ENCODE assay signal across 8 cellular contexts in genomic region chr4:2468464-2469191, GRCh38. TPM values are rescaled to one million over a fixed set of nuclear protein-coding genes. Genes with fewer than 3 reads are reported as not detected.
DNase-seq lines count a peak whose midpoint lies in the region; TF ChIP-seq lines count a peak whose summit lies in the region.

A gene with protein sequence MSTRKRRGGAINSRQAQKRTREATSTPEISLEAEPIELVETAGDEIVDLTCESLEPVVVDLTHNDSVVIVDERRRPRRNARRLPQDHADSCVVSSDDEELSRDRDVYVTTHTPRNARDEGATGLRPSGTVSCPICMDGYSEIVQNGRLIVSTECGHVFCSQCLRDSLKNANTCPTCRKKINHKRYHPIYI (plus strand): TSS chr4:2469106. CDS start chr4:2490494, 21,388 bp downstream.

- H3K27me3 Mint-ChIP-seq in H9 (ENCODE audit: low read depth) = peaks cover 9% of the 10 kb centered on the region

- H4K8ac ChIP-seq in H9 (replicated peaks; ENCODE audit: insufficient read length, low read depth, low read length) = no peak within 1 kb of the TSS

- H3K9me2 ChIP-seq in neural cell (ENCODE audit: insufficient read depth, low read length) = no peaks in the 10 kb centered on the region

- H3K4me2 ChIP-seq in H9 (ENCODE audit: insufficient read depth, insufficient read length, low read length) = peak within 1 kb of the TSS; percentile 99
- H3K4me2 ChIP-seq in neural cell (ENCODE audit: low read length) = peak within 1 kb of the TSS; percentile 97

- no peaks in the 10 kb centered on the region for H3K9me3 Mint-ChIP-seq in H9

- peak within 1 kb of the TSS; percentile 95 to 98 for H3K4me3 Mint-ChIP-seq in H9

- H3K9ac ChIP-seq in H9 (ENCODE audit: extremely low read depth, insufficient read length, low read length) (peak within 1 kb of the TSS; percentile 97), neural cell (ENCODE audit: low read length) (peak within 1 kb of the TSS; percentile 96)

- H3K9me3 ChIP-seq in H9 (ENCODE audit: control insufficient read depth, low read depth, low read length) (no peaks in the 10 kb centered on the region), MG63 (peaks cover 3% of the 10 kb centered on the region; the same call in 1 of the 2 replicates), neural cell (ENCODE audit: low read length) (no peaks in the 10 kb centered on the region), stomach (no peaks in the 10 kb centered on the region)

- peaks cover 34 to 43% (median 42%) of the 10 kb centered on the region in 3 experiments for H3K36me3 Mint-ChIP-seq in H9 (ENCODE audit: insufficient read depth in 1 of 3, low read depth in 3 of 3)

- H3K18ac ChIP-seq in H9 (ENCODE audit: insufficient read length, low read depth, low read length) = peak within 1 kb of the TSS; percentile 82

- no peaks in the 10 kb centered on the region for H3K27me3 ChIP-seq in H9 (ENCODE audit: insufficient read depth, low read length)
- no peaks in the 10 kb centered on the region for H3K27me3 ChIP-seq in MG63
- H3K27me3 ChIP-seq in neural cell (ENCODE audit: insufficient read depth, low read depth, low read length) = no peaks in the 10 kb centered on the region
- no peaks in the 10 kb centered on the region for H3K27me3 ChIP-seq in stomach

- peak within 1 kb of the TSS; percentile 4 for H2BK5ac ChIP-seq in H9 (ENCODE audit: insufficient read length, low read length)

- peak within 1 kb of the TSS; percentile 100 for H2BK15ac ChIP-seq in H9 (ENCODE audit: low read depth, low read length)

- TF ChIP-seq CTCF in H9 (conservative IDR thresholded peaks at IDR 0.05) (no peak), neural cell (IDR thresholded peaks at IDR 0.05; ENCODE audit: poor library complexity, severe bottlenecking) (no peak), stomach (IDR thresholded peaks at IDR 0.05) (no peak)

- no peak within 1 kb of the TSS; the same call in 1 of the 2 replicates for H3K4ac ChIP-seq in H9 (ENCODE audit: low read depth, low read length)

- H3K79me2 ChIP-seq in H9 (ENCODE audit: insufficient read depth, low read length) (peaks cover 43% of the 10 kb centered on the region), neural cell (replicated peaks; ENCODE audit: insufficient read depth, low read length) (peaks cover 49% of the 10 kb centered on the region)

- no peak for TF ChIP-seq POLR2A in stomach (IDR thresholded peaks at IDR 0.05)

- TF ChIP-seq RAD21 in neural cell (conservative IDR thresholded peaks at IDR 0.05) = no peak

- no CpG with 5 or more reads among the region's 73 CpGs for WGBS in H9 (ENCODE audit: extremely low coverage, insufficient read length, low lambda C conversion rate)
- 0 to 1% (median 0%) methylated on average over 39 to 73 of the region's 73 CpGs for WGBS in stomach, 5 donors

- peaks cover 3% of the 10 kb centered on the region for H3K79me1 ChIP-seq in H9 (ENCODE audit: insufficient read depth, low read depth, low read length, poor library complexity, severe bottlenecking)

- peak within 1 kb of the TSS; percentile 88 for H3K4me3 ChIP-seq in MG63
- H3K4me3 ChIP-seq in neural cell (ENCODE audit: low read length) = peak within 1 kb of the TSS; percentile 100
- H3K4me3 ChIP-seq in stomach = peak within 1 kb of the TSS; percentile 64 to 98 (median 92)

- no peak within 1 kb of the TSS for H2BK120ac ChIP-seq in H9 (ENCODE audit: low read depth, low read length, poor library complexity, severe bottlenecking)

- H3F3A ChIP-seq in neural cell (ENCODE audit: insufficient read depth, low read length, poor library complexity, severe bottlenecking) = no peaks in the 10 kb centered on the region

- H2AFZ ChIP-seq in H9 (ENCODE audit: low read length) = no peak within 1 kb of the TSS
- H2AFZ ChIP-seq in neural cell (ENCODE audit: low read depth, low read length) = peak within 1 kb of the TSS; percentile 69

- H3K27ac Mint-ChIP-seq in H9 = peak within 1 kb of the TSS; percentile 89 to 99 (median 99)

- peak within 1 kb of the TSS; percentile 2 for H4K5ac ChIP-seq in H9 (ENCODE audit: insufficient read length, low read depth, low read length)

- H3K14ac ChIP-seq in H9 (ENCODE audit: insufficient read depth, low read length) = peak within 1 kb of the TSS; percentile 77

- H3K36me3 ChIP-seq in MG63 (peaks cover 36% of the 10 kb centered on the region), neural cell (ENCODE audit: insufficient read depth, low read length) (no peaks in the 10 kb centered on the region), stomach (peaks cover 0 to 28% (median 26%) of the 10 kb centered on the region in 4 donors)

- H3K4me1 Mint-ChIP-seq in H9 = peaks cover 27 to 28% of the 10 kb centered on the region in 2 experiments

- no peak within 1 kb of the TSS for H3K23ac ChIP-seq in H9 (ENCODE audit: insufficient read length, low read depth, low read length)

- H2BK12ac ChIP-seq in H9 (ENCODE audit: insufficient read length, low read depth, low read length) = no peak within 1 kb of the TSS

- DNase-seq in ELR (ENCODE audit: low read depth) = peak; percentile 97
- peak; percentile 96 for DNase-seq in H9
- peak; percentile 92 for DNase-seq in MG63
- peak; percentile 81 for DNase-seq in SHP77 treated with DMSO at 0.1 percent for 48 hours (lab: John Stamatoyannopoulos, UW)
- DNase-seq in activated effector memory CD4-positive, alpha-beta T cell treated with anti-CD3 and anti-CD28 coated beads, Interleukin-2, amount 50 U/mL, for 16 hours = peak; percentile 98
- peak; percentile 89 for DNase-seq in fibroblast of the conjunctiva (ENCODE audit: low read depth)
- DNase-seq in stomach = peak; percentile 97

- TF ChIP-seq EP300 in neural cell (conservative IDR thresholded peaks at IDR 0.05; ENCODE audit: poor library complexity, severe bottlenecking) = no peak
- TF ChIP-seq EP300 in stomach (IDR thresholded peaks at IDR 0.05) = no peak

- peaks cover 15% of the 10 kb centered on the region for H3K23me2 ChIP-seq in H9 (ENCODE audit: insufficient read length, low read depth, low read length, poor library complexity, severe bottlenecking)

- no peak within 1 kb of the TSS for H3T11ph ChIP-seq in H9 (ENCODE audit: low read length)

- H3K27ac ChIP-seq in H9 (ENCODE audit: insufficient read length, low read depth, low read length) (no peak within 1 kb of the TSS), neural cell (ENCODE audit: low read length) (peak within 1 kb of the TSS; percentile 90), stomach (peak within 1 kb of the TSS; percentile 93 to 98 (median 96))

- no peak within 1 kb of the TSS for H2AK5ac ChIP-seq in H9 (ENCODE audit: insufficient read length, low read length)

- H3K4me1 ChIP-seq in H9 (ENCODE audit: insufficient read depth, low read length) (peaks cover 2% of the 10 kb centered on the region; the same call in 1 of the 2 replicates), stomach (peaks cover 27 to 56% (median 40%) of the 10 kb centered on the region in 4 donors)

- no peak within 1 kb of the TSS for H4K91ac ChIP-seq in H9 (ENCODE audit: insufficient read length, low read depth, low read length)

- H2BK20ac ChIP-seq in H9 (ENCODE audit: low read depth, low read length, poor library complexity, severe bottlenecking) = no peak within 1 kb of the TSS

- no peak within 1 kb of the TSS for H3K56ac ChIP-seq in H9 (ENCODE audit: insufficient read length, low read depth, low read length)

- H4K20me1 ChIP-seq in H9 (ENCODE audit: control insufficient read depth, insufficient read depth, insufficient read length) = no peaks in the 10 kb centered on the region
- H4K20me1 ChIP-seq in neural cell (ENCODE audit: insufficient read depth) = no peaks in the 10 kb centered on the region

- intact Hi-C loops in stomach (cut with DNase I; ENCODE audit: low total_unique reads) = no loop called here

TF ChIP-seq in neural cell, 6 proteins besides CTCF, POLR2A, EP300 and RAD21:
- TF ChIP-seq TAF1 (IDR thresholded peaks at IDR 0.05; ENCODE audit: low read depth) (peak; percentile 79), POLR2AphosphoS5 (IDR thresholded peaks at IDR 0.05) (peak; percentile 88), EZH2 (IDR thresholded peaks at IDR 0.05; ENCODE audit: borderline replicate concordance, insufficient read depth, low read length, poor library complexity, severe bottlenecking) (no peak), REST (IDR thresholded peaks at IDR 0.05; ENCODE audit: borderline replicate concordance) (peak; percentile 80), MXI1 (conservative IDR thresholded peaks at IDR 0.05; ENCODE audit: poor library complexity, severe bottlenecking) (peak; percentile 59), SMC3 (conservative IDR thresholded peaks at IDR 0.05; ENCODE audit: poor library complexity) (peak; percentile 18)

RNA-seq across cellular contexts. Expression of the gene that starts here (rescaled TPM):
- total RNA-seq in H9 (2021) (88.5 and 92.0 TPM in 2 replicates), stomach (10 to 100 TPM in 4 of 5 donors, 1 to 10 TPM in 1; 5.3 to 75.2 (median 42.9) TPM)
- 39.8 and 44.8 TPM in 2 replicates for total RNA-seq in MG63 (2014; rRNA removed; shearing (Covaris generic); ENCODE audit: low replicate concordance)
- polyA plus RNA-seq in neural cell (48.2 and 67.9 TPM in 2 replicates), stomach (10 to 100 TPM; 15.3 to 29.3 (median 28.8) TPM)
- 78.9 and 81.7 TPM in 2 replicates for polyA minus RNA-seq in neural cell
